8 cellular contexts compared by ENCODE assay signal in the genomic region with DNA sequence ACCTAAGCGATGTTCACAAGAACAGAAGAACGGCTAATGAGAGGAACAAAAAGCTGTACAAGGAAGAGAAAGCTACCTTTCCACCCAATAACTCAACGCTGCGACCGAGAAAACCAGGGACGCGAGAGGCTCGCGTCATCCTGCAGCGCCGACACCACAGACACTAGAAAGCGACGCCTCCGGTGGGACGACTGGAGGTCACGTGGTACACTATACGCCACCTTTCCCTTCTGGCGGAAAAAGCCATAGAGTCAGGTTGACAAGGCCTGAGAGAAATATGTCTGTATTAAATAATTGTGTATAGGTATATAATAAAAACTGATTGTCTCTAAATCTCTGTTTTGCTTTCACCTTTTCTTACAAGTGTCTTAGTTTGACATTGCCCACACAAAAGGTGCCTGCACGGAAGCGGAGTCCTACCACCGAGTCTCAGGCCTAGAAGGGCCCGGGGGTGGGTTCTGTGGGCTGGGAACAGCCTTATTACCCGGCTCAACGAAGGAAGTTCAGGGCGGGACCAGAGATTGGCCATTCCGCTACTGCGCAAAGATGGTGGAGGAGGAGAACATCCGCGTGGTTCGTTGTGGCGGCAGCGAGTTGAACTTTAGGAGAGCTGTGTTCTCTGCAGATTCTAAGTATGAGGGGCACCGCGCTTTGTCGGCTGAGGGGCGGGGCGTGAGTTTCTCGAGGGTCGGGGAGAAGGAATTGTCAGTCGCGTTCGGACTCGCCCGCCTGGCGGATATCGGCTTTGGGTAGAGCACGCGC. TPM values are rescaled to one million over a fixed set of nuclear protein-coding genes. Genes with fewer than 3 reads are reported as not detected.
DNase-seq lines count a peak whose midpoint lies in the region; ATAC-seq and TF ChIP-seq lines count a peak whose summit lies in the region.

WDR75 (plus strand) TSS at position 528 of the 762 bp plus-strand sequence; CDS start at position 547, 19 bp downstream.

- H3K27ac Mint-ChIP-seq in activated CD4-positive, alpha-beta T cell treated with anti-CD3 and anti-CD28 coated beads, Interleukin-2, amount 10 ng/mL, durations not matched to agents 24 days and 14 days, result peak within 1 kb of the TSS; percentile 99

- no peaks in the 10 kb centered on the region for H3K9me3 Mint-ChIP-seq in activated CD4-positive, alpha-beta T cell treated with anti-CD3 and anti-CD28 coated beads, Interleukin-2, amount 10 ng/mL, durations not matched to agents 24 days and 14 days

- no peaks in the 10 kb centered on the region; the same call in 1 of the 2 replicates for H3K36me3 ChIP-seq in BJ (ENCODE audit: control insufficient read depth, insufficient read depth, low read length)

- H3K27me3 Mint-ChIP-seq in activated CD4-positive, alpha-beta T cell treated with anti-CD3 and anti-CD28 coated beads, Interleukin-2, amount 10 ng/mL, durations not matched to agents 24 days and 14 days, result peaks cover 7% of the 10 kb centered on the region

- H3K36me3 Mint-ChIP-seq in activated CD4-positive, alpha-beta T cell treated with anti-CD3 and anti-CD28 coated beads, Interleukin-2, amount 10 ng/mL, durations not matched to agents 24 days and 14 days (ENCODE audit: low read depth), result peaks cover 13% of the 10 kb centered on the region

- H3K4me3 ChIP-seq in BJ (ENCODE audit: low read depth, low read length), result peak within 1 kb of the TSS; percentile 84
- peak within 1 kb of the TSS; percentile 93 for H3K4me3 ChIP-seq in coronary artery

- peak; percentile 66 for DNase-seq in BJ (ENCODE audit: low read depth)
- DNase-seq in NCI-H526 treated with DMSO at 0.1 percent for 48 hours (lab: John Stamatoyannopoulos, UW), result peak; percentile 94
- peak; percentile 98 for DNase-seq in activated CD4-positive, alpha-beta T cell treated with anti-CD3 and anti-CD28 coated beads, Interleukin-2, amount 10 ng/mL, durations not matched to agents 24 days and 14 days
- DNase-seq in coronary artery (ENCODE audit: low spot score), result peak; percentile 96
- DNase-seq in stimulated activated CD4-positive, alpha-beta T cell treated with anti-CD3 and anti-CD28 coated beads, Interleukin-1b, Interleukin-23, amount 100 ng/mL, for 4 hours (ENCODE audit: low read depth in 2 of 2), result peak; percentile 90 to 92

- H3K4me1 Mint-ChIP-seq in activated CD4-positive, alpha-beta T cell treated with anti-CD3 and anti-CD28 coated beads, Interleukin-2, amount 10 ng/mL, durations not matched to agents 24 days and 14 days, result peaks cover 13% of the 10 kb centered on the region

- H3K27me3 ChIP-seq in BJ (ENCODE audit: control insufficient read depth, insufficient read depth, low read length) (no peaks in the 10 kb centered on the region), layer of hippocampus (ENCODE audit: control insufficient read depth, insufficient read depth, low read length) (no peaks in the 10 kb centered on the region)

- TF ChIP-seq CTCF in BJ (IDR thresholded peaks at IDR 0.05; ENCODE audit: insufficient read depth, low read depth, low read length), result no peak
- no peak for TF ChIP-seq CTCF in coronary artery (IDR thresholded peaks at IDR 0.05)

- intact Hi-C loops in activated CD4-positive, alpha-beta T cell treated with anti-CD3 and anti-CD28 coated beads, Interleukin-2, amount 10 ng/mL, durations not matched to agents 24 days and 14 days (cut with micrococcal nuclease), result loop anchor here (1.0 to 10.0 kb wide), 7 partner anchors 141 to 874 kb away; partner anchors contain the start of genes ASNSD1, HIBCH, ORMDL1 and OSGEPL1

- H3K27ac ChIP-seq in coronary artery (peak within 1 kb of the TSS; percentile 92 to 95), layer of hippocampus (ENCODE audit: low read depth, low read length) (peak within 1 kb of the TSS; percentile 84)

- CTCF ChIA-PET in BJ (lab: Yijun Ruan, JAX), result no interaction called here

- POLR2A ChIA-PET in BJ (lab: Charles Lee), result no interaction called here

- no peak within 1 kb of the TSS for H3K4me3 Mint-ChIP-seq in activated CD4-positive, alpha-beta T cell treated with anti-CD3 and anti-CD28 coated beads, Interleukin-2, amount 10 ng/mL, durations not matched to agents 24 days and 14 days

- peak; percentile 97 for ATAC-seq in GM19324 (IDR thresholded peaks at IDR 0.05; ENCODE audit: low FRiP score, unreplicated experiment)
- peak; percentile 74 for ATAC-seq in HG03469 (IDR thresholded peaks at IDR 0.05; ENCODE audit: unreplicated experiment)

RNA-seq across cellular contexts. Expression of gene WDR75, which starts in this region (rescaled TPM):
- polyA plus RNA-seq in BJ (2011; rRNA removed), result 30.7 and 50.9 TPM in 2 replicates
- polyA minus RNA-seq in BJ (2011; rRNA and poly(A)+ RNA removed), result 14.2 and 40.2 TPM in 2 replicates
- 117 and 121 TPM in 2 replicates for total RNA-seq in activated CD4-positive, alpha-beta T cell treated with anti-CD3 and anti-CD28 coated beads, Interleukin-2, amount 10 ng/mL, durations not matched to agents 24 days and 14 days

Comparison
In these comparisons a context has a peak if more than half of its experiments do, and no peak if none do; other contexts are left out.
1. Peak in every context shown above with its lines: DNase-seq, ATAC-seq, H3K4me3 ChIP-seq and H3K27ac ChIP-seq.